In genomic region chr16:88957887-88958577, GRCh38 we compare ENCODE assay signal across 11 cellular contexts. TPM values are rescaled to one million over a fixed set of nuclear protein-coding genes. Genes with fewer than 3 reads are reported as not detected.
DNase-seq lines count a peak whose midpoint lies in the region; ATAC-seq and TF ChIP-seq lines count a peak whose summit lies in the region.
"Had no signal": no experiment of that assay in that cellular context is flagged by ENCODE, and none has a peak within 500 bp of the region (broad histone marks: within the 10 kb centered on the region; RNA-seq: fewer than 3 reads in every experiment).

No MANE protein-coding gene starts in this region.

- H3K4me1 Mint-ChIP-seq in CD8-positive, alpha-beta memory T cell = peaks cover 11 to 17% (median 12%) of the 10 kb centered on the region in 3 donors
- peaks cover 15% of the 10 kb centered on the region for H3K4me1 Mint-ChIP-seq in activated naive CD8-positive, alpha-beta T cell treated with anti-CD3 and anti-CD28 coated beads for 36 hours
- H3K4me1 Mint-ChIP-seq in naive thymus-derived CD8-positive, alpha-beta T cell = peaks cover 16 to 24% (median 18%) of the 10 kb centered on the region in 4 donors

- no peaks in the 10 kb centered on the region for H3K36me3 ChIP-seq in CD8-positive, alpha-beta memory T cell (ENCODE audit: insufficient read depth, low read length)

- no peaks in the 10 kb centered on the region for H3K27me3 ChIP-seq in CD8-positive, alpha-beta memory T cell (ENCODE audit: insufficient read depth, low read length, poor library complexity, severe bottlenecking)
- peaks cover 11% of the 10 kb centered on the region for H3K27me3 ChIP-seq in foreskin keratinocyte

- H3K4me3 Mint-ChIP-seq in CD8-positive, alpha-beta memory T cell = peak overlapping the region in 6 of 7 donors; percentile 9 to 78 (median 64)
- peak overlapping the region; percentile 12 for H3K4me3 Mint-ChIP-seq in activated naive CD8-positive, alpha-beta T cell treated with anti-CD3 and anti-CD28 coated beads for 36 hours
- peak overlapping the region in 9 of 10 donors; percentile 27 to 79 (median 63) for H3K4me3 Mint-ChIP-seq in naive thymus-derived CD8-positive, alpha-beta T cell

- CTCF ChIA-PET in CD8-positive, alpha-beta memory T cell (lab: Charles Lee) = no interaction called here

- peak; percentile 75 to 80 for ATAC-seq in naive thymus-derived CD8-positive, alpha-beta T cell
- no peak for ATAC-seq in foreskin keratinocyte
- ATAC-seq: PC-3 had no signal

- no peaks in the 10 kb centered on the region for H3K9me3 Mint-ChIP-seq in CD8-positive, alpha-beta memory T cell
- no peaks in the 10 kb centered on the region for H3K9me3 Mint-ChIP-seq in activated naive CD8-positive, alpha-beta T cell treated with anti-CD3 and anti-CD28 coated beads for 36 hours
- no peaks in the 10 kb centered on the region for H3K9me3 Mint-ChIP-seq in naive thymus-derived CD8-positive, alpha-beta T cell

- H3K36me3 Mint-ChIP-seq in CD8-positive, alpha-beta memory T cell = peaks cover 0 to 3% (median 0%) of the 10 kb centered on the region in 3 donors
- no peaks in the 10 kb centered on the region for H3K36me3 Mint-ChIP-seq in activated naive CD8-positive, alpha-beta T cell treated with anti-CD3 and anti-CD28 coated beads for 36 hours
- no peaks in the 10 kb centered on the region for H3K36me3 Mint-ChIP-seq in naive thymus-derived CD8-positive, alpha-beta T cell

- no peak for DNase-seq in CD8-positive, alpha-beta memory T cell
- DNase-seq in NOMO-1 treated with DMSO at 0.1 percent for 48 hours (lab: John Stamatoyannopoulos, UW; ENCODE audit: unreplicated experiment) = peak; percentile 69
- DNase-seq in activated naive CD8-positive, alpha-beta T cell treated with anti-CD3 and anti-CD28 coated beads for 36 hours = no peak
- DNase-seq in naive thymus-derived CD8-positive, alpha-beta T cell = peak in 3 of 10 donors; percentile 31 to 43 (median 31)
- DNase-seq in foreskin keratinocyte = no peak
- no peak for DNase-seq in NCI-H82 (lab: John Stamatoyannopoulos, UW)
- DNase-seq in HPDE6-E6E7 (ENCODE audit: extremely low spot score) = no peak
- DNase-seq in NCI-H2196 (lab: John Stamatoyannopoulos, UW; ENCODE audit: unreplicated experiment) = no peak
- DNase-seq: NCI-H1436 treated with DMSO at 0.1 percent for 48 hours, PC-3 had no signal

- peaks cover 19 to 41% of the 10 kb centered on the region in 2 donors for H3K27me3 Mint-ChIP-seq in CD8-positive, alpha-beta memory T cell
- H3K27me3 Mint-ChIP-seq in activated naive CD8-positive, alpha-beta T cell treated with anti-CD3 and anti-CD28 coated beads for 36 hours = peaks cover 42% of the 10 kb centered on the region
- H3K27me3 Mint-ChIP-seq in naive thymus-derived CD8-positive, alpha-beta T cell = peaks cover 11 to 57% (median 29%) of the 10 kb centered on the region in 5 donors

- H3K4me1 ChIP-seq in CD8-positive, alpha-beta memory T cell (ENCODE audit: insufficient read depth, low read length) = peaks cover 10% of the 10 kb centered on the region
- no peaks in the 10 kb centered on the region for H3K4me1 ChIP-seq in foreskin keratinocyte

- POLR2A ChIA-PET in CD8-positive, alpha-beta memory T cell (lab: Charles Lee) = interaction anchor here (0.6 kb wide), 1 partner anchor 61 kb away, joined by 3 read pairs; no protein-coding TSS in a partner anchor
- POLR2A ChIA-PET in naive thymus-derived CD8-positive, alpha-beta T cell (lab: Charles Lee) = interaction anchor here (0.9 to 1.2 kb wide), 2 partner anchors 11 to 14 kb away, joined by 3 read pairs; no protein-coding TSS in a partner anchor

- no peaks in the 10 kb centered on the region for H3K9me3 ChIP-seq in CD8-positive, alpha-beta memory T cell (ENCODE audit: low read length)

- no peak overlapping the region for H3K27ac ChIP-seq in CD8-positive, alpha-beta memory T cell (ENCODE audit: low read depth, low read length)
- no peak overlapping the region for H3K27ac ChIP-seq in foreskin keratinocyte
- H3K27ac ChIP-seq: VCaP had no signal

- peak overlapping the region in 3 of 8 donors; percentile 8 to 14 (median 13) for H3K27ac Mint-ChIP-seq in CD8-positive, alpha-beta memory T cell
- H3K27ac Mint-ChIP-seq in activated naive CD8-positive, alpha-beta T cell treated with anti-CD3 and anti-CD28 coated beads for 36 hours = no peak overlapping the region
- H3K27ac Mint-ChIP-seq in naive thymus-derived CD8-positive, alpha-beta T cell = peak overlapping the region in 4 of 10 donors; percentile 4 to 64 (median 28)

- no peak overlapping the region for H3K4me3 ChIP-seq in CD8-positive, alpha-beta memory T cell (ENCODE audit: low read length)

- no peak for TF ChIP-seq CTCF in foreskin keratinocyte (conservative IDR thresholded peaks at IDR 0.05)

RNA-seq across cellular contexts. Expression of gene CBFA2T3, which starts 19.0 kb away (rescaled TPM):
- under 1 TPM in 1 of 2 experiments, not detected in 1; 0.22 TPM for total RNA-seq in CD8-positive, alpha-beta memory T cell
- polyA plus RNA-seq in CD8-positive, alpha-beta memory T cell = not detected
- total RNA-seq in activated naive CD8-positive, alpha-beta T cell treated with anti-CD3 and anti-CD28 coated beads for 36 hours = under 1 TPM; 0.28 to 0.56 TPM
- 1 to 10 TPM; 1.5 to 2.0 TPM for total RNA-seq in naive thymus-derived CD8-positive, alpha-beta T cell
- polyA plus RNA-seq in naive thymus-derived CD8-positive, alpha-beta T cell = under 1 TPM in 1 of 3 donors, not detected in 2; 0.04 TPM
- 0.18 and 0.20 TPM in 2 replicates for total RNA-seq in foreskin keratinocyte
- polyA plus RNA-seq in foreskin keratinocyte = 0.09 and 0.18 TPM in 2 replicates
- total RNA-seq: PC-3 had no signal

Comparison
In these comparisons a context has a peak if more than half of its experiments do, and no peak if none do; other contexts are left out.
1. H3K4me3 Mint-ChIP-seq: peak in every context shown above with its lines; median percentile 64 in CD8-positive, alpha-beta memory T cell; 63 in naive thymus-derived CD8-positive, alpha-beta T cell; 12 in activated naive CD8-positive, alpha-beta T cell treated with anti-CD3 and anti-CD28 coated beads for 36 hours.